Comparison of ENCODE assay signal across 8 cellular contexts in the genomic region with DNA sequence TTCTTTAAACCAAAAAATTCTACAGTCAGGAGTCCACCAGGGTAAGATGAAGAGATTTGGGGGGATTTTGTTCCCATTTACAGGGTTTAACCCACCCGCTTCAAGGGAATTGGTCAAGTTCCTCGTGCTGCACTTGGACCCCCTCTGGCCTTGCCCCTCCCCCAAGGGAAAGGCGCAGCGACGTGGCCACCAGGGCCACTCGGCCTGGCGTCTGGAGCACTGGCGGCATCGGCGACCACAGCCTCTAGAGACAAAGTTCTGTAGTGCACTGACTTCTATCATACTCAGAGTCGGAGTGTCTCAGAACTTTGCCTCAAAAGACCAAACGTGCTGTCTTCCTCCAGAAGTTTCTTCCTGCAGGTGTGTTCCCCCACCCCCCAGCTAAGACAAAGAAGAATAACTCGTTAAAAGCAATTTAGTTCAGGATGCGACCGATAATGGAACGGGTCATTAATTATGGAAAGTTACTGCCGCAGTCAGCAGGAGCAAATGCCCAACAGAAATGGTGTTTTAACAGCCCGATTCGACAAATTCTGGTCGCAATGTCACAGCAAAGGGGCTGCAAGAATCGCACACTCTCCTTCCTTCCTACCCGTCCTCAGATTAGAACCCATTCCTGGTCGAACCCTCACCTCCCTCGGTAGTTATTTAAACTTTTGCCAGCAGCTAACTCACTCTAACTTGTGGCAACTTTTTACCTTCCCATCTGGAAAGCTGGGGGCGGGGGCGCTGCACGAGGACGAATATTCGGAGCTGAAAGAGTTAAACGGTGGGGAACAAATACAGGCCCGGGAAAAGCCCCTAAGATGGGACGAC.
DNase-seq lines count a peak whose midpoint lies in the region; ATAC-seq, FAIRE-seq and TF ChIP-seq lines count a peak whose summit lies in the region.

No MANE protein-coding gene starts in this region.

- ATAC-seq in HG02571 (IDR thresholded peaks at IDR 0.05; ENCODE audit: unreplicated experiment): no peak
- no peak for ATAC-seq in GM18517 (IDR thresholded peaks at IDR 0.05; ENCODE audit: unreplicated experiment)

- no peaks in the 10 kb centered on the region for H3K9me3 Mint-ChIP-seq in nephron

- peaks cover 58% of the 10 kb centered on the region for H3K4me1 ChIP-seq in MM.1S (ENCODE audit: low read length)

- peak overlapping the region; percentile 81 to 99 (median 95) for H3K27ac Mint-ChIP-seq in nephron

- H3K4me2 ChIP-seq in MM.1S (ENCODE audit: low read depth, low read length): peak overlapping the region; percentile 92

- no peaks in the 10 kb centered on the region for H3K9me2 ChIP-seq in MM.1S (replicated peaks; ENCODE audit: insufficient read depth, low read length)

- peak overlapping the region; percentile 99 for H3K9ac ChIP-seq in MM.1S (ENCODE audit: low read length)

- H3K27me3 Mint-ChIP-seq in nephron (ENCODE audit: low read depth): no peaks in the 10 kb centered on the region

- no peaks in the 10 kb centered on the region for H3K9me3 ChIP-seq in MM.1S (replicated peaks; ENCODE audit: insufficient read depth, low read length)

- peaks cover 48% of the 10 kb centered on the region for H3F3A ChIP-seq in MM.1S (ENCODE audit: insufficient read depth, low read length)

- peak; percentile 81 for FAIRE-seq in GM18507 (lab: Jason Lieb, UNC)

- no peaks in the 10 kb centered on the region for H4K20me1 ChIP-seq in MM.1S (ENCODE audit: insufficient read depth, low read length)

- H3K27me3 ChIP-seq in MM.1S (replicated peaks; ENCODE audit: insufficient read depth, low read length): no peaks in the 10 kb centered on the region

- peak overlapping the region; percentile 99 to 100 (median 99) for H3K4me3 Mint-ChIP-seq in nephron

- no peaks in the 10 kb centered on the region for H3K36me3 Mint-ChIP-seq in nephron (ENCODE audit: low read depth)

- no peak overlapping the region for H2AFZ ChIP-seq in MM.1S (ENCODE audit: low read length)

- TF ChIP-seq CTCF in MM.1S (IDR thresholded peaks at IDR 0.05; ENCODE audit: low read length) (peak; percentile 31), nephron (IDR thresholded peaks at IDR 0.05; ENCODE audit: unreplicated experiment in 3 of 3) (peak in 1 of 3 experiments; percentile 38)

- DNase-seq in GM18507 (ENCODE audit: extremely low spot score, insufficient read length, low read depth) (no peak), MM.1S (peak; percentile 74), ecto neural progenitor cell (ENCODE audit: low spot score) (peak; percentile 75), NCI-H2081 treated with DMSO at 0.1 percent for 48 hours (lab: John Stamatoyannopoulos, UW) (no peak), NCI-H510A treated with DMSO at 0.1 percent for 48 hours (lab: John Stamatoyannopoulos, UW) (no peak)

- H3K79me2 ChIP-seq in MM.1S (ENCODE audit: low read length): peaks cover 24% of the 10 kb centered on the region

- H3K27ac ChIP-seq in MM.1S (ENCODE audit: low read length): peak overlapping the region; percentile 96

- H3K36me3 ChIP-seq in MM.1S (replicated peaks; ENCODE audit: insufficient read depth, low read length): no peaks in the 10 kb centered on the region

- peaks cover 42% of the 10 kb centered on the region for H3K4me1 Mint-ChIP-seq in nephron

- peak overlapping the region; percentile 84 for H3K4me3 ChIP-seq in MM.1S (ENCODE audit: low read length)

Comparison
In these comparisons a context has a peak if more than half of its experiments do, and no peak if none do; other contexts are left out.
1. DNase-seq: peak in MM.1S (single experiment) and ecto neural progenitor cell (single experiment); none in GM18507 (single experiment), NCI-H2081 treated with DMSO at 0.1 percent for 48 hours (single experiment) and NCI-H510A treated with DMSO at 0.1 percent for 48 hours (single experiment).